1 cellular context compared by ENCODE assay signal in genomic region chr19:13974073-13974472, GRCh38.
TF ChIP-seq lines count a peak whose summit lies in the region.

No MANE protein-coding gene starts in this region.

TF ChIP-seq in IMR-90, 13 proteins besides CTCF, POLR2A, EP300 and RAD21:
- no peak for TF ChIP-seq RCOR1 (IDR thresholded peaks at IDR 0.05; ENCODE audit: insufficient replicate concordance, low read length)
